ENCODE assay signal across 14 cellular contexts in genomic region chr5:135028791-135029467, GRCh38. TPM values are rescaled to one million over a fixed set of nuclear protein-coding genes. Genes with fewer than 3 reads are reported as not detected.
DNase-seq lines count a peak whose midpoint lies in the region; ATAC-seq and TF ChIP-seq lines count a peak whose summit lies in the region.
"Had no signal": no experiment of that assay in that cellular context is flagged by ENCODE, and none has a peak within 500 bp of the region (broad histone marks: within the 10 kb centered on the region; RNA-seq: fewer than 3 reads in every experiment).

No MANE protein-coding gene starts in this region.

- H4K20me1 ChIP-seq in SK-N-SH (ENCODE audit: insufficient read depth) (no peaks in the 10 kb centered on the region), hepatocyte (ENCODE audit: insufficient read depth, poor library complexity, severe bottlenecking) (peaks cover 18% of the 10 kb centered on the region)

- no peaks in the 10 kb centered on the region for H3K9me3 ChIP-seq in SK-N-SH
- no peaks in the 10 kb centered on the region for H3K9me3 ChIP-seq in hepatocyte (ENCODE audit: low read depth)
- H3K9me3 ChIP-seq: tibial nerve had no signal

- peak overlapping the region; percentile 23 for H3K27ac Mint-ChIP-seq in T-helper 2 cell treated with Interferon-gamma antibody and Interleukin-4, amounts not matched to agents 5 μg/mL and 100 μg/mL, for 36 hours
- H3K27ac Mint-ChIP-seq in neural crest cell (ENCODE audit: unreplicated experiment) = no peak overlapping the region

- no peak overlapping the region for H3K9ac ChIP-seq in SK-N-SH

- no peaks in the 10 kb centered on the region for H3F3A ChIP-seq in SK-N-SH (replicated peaks; ENCODE audit: insufficient read depth)

- no peak for ATAC-seq in SK-N-SH treated with all-trans-retinoic acid at 6 μM for 48 hours
- no peak for ATAC-seq in GM18909 (IDR thresholded peaks at IDR 0.05; ENCODE audit: poor library complexity, unreplicated experiment)
- no peak for ATAC-seq in GM21576 (IDR thresholded peaks at IDR 0.05; ENCODE audit: unreplicated experiment)

- no peak overlapping the region for H3K4me2 ChIP-seq in SK-N-SH
- H3K4me2 ChIP-seq in hepatocyte = peak overlapping the region; percentile 84
- H3K4me2 ChIP-seq: PC-9 had no signal

- H3K4me3 ChIP-seq in SK-N-SH (ENCODE audit: low read depth in 2 of 2, low read length in 1 of 2) (no peak overlapping the region), hepatocyte (no peak overlapping the region)
- H3K4me3 ChIP-seq: PC-9, tibial nerve had no signal

- H3K79me2 ChIP-seq in SK-N-SH (ENCODE audit: insufficient read depth) = no peaks in the 10 kb centered on the region
- H3K79me2 ChIP-seq in hepatocyte = peaks cover 88% of the 10 kb centered on the region

- DNase-seq in SK-N-SH (peak; percentile 65), hepatocyte (ENCODE audit: low spot score) (no peak), neural crest cell (ENCODE audit: low read depth, low spot score) (no peak), SHP77 (lab: John Stamatoyannopoulos, UW) (no peak)
- no peak for DNase-seq in T-helper 2 cell treated with Interferon-gamma antibody and Interleukin-4, amounts not matched to agents 5 μg/mL and 100 μg/mL, for 36 hours (ENCODE audit: low spot score)
- DNase-seq: hypothalamus, NCI-H2227 treated with DMSO at 0.1 percent for 48 hours, PC-9, T-helper 9 cell had no signal

- peaks cover 4% of the 10 kb centered on the region for H3K9me3 Mint-ChIP-seq in T-helper 2 cell treated with Interferon-gamma antibody and Interleukin-4, amounts not matched to agents 5 μg/mL and 100 μg/mL, for 36 hours
- no peaks in the 10 kb centered on the region for H3K9me3 Mint-ChIP-seq in neural crest cell

- peaks cover 0 to 11% of the 10 kb centered on the region in 2 experiments; a peak in 1 of 4 replicates for H3K4me1 ChIP-seq in SK-N-SH (ENCODE audit: control insufficient read depth in 1 of 2, insufficient read depth in 2 of 2, low read depth in 1 of 2, low read length in 1 of 2)
- peaks cover 16% of the 10 kb centered on the region for H3K4me1 ChIP-seq in hepatocyte (ENCODE audit: insufficient read depth)

- H2AFZ ChIP-seq in SK-N-SH (ENCODE audit: low read depth) = no peak overlapping the region
- H2AFZ ChIP-seq in hepatocyte = no peak overlapping the region
- H2AFZ ChIP-seq: PC-9 had no signal

- H3K27me3 ChIP-seq in SK-N-SH (ENCODE audit: insufficient read depth) = peaks cover 73% of the 10 kb centered on the region
- peaks cover 47% of the 10 kb centered on the region for H3K27me3 ChIP-seq in hepatocyte

- no peak overlapping the region for H3K27ac ChIP-seq in SK-N-SH (ENCODE audit: low read depth in 2 of 2, low read length in 1 of 2)
- H3K27ac ChIP-seq in hepatocyte = peak overlapping the region; percentile 97
- H3K27ac ChIP-seq: 22Rv1, PC-9, tibial nerve had no signal

- H3K27me3 Mint-ChIP-seq in T-helper 2 cell treated with Interferon-gamma antibody and Interleukin-4, amounts not matched to agents 5 μg/mL and 100 μg/mL, for 36 hours (ENCODE audit: low read depth) = peaks cover 65% of the 10 kb centered on the region
- H3K27me3 Mint-ChIP-seq in neural crest cell (ENCODE audit: low read depth) = peaks cover 96% of the 10 kb centered on the region

- TF ChIP-seq RAD21 in SK-N-SH (IDR thresholded peaks at IDR 0.05; ENCODE audit: low read length) = no peak

- TF ChIP-seq CTCF in SK-N-SH (IDR thresholded peaks at IDR 0.05) (no peak), hepatocyte (IDR thresholded peaks at IDR 0.05; ENCODE audit: poor library complexity) (no peak), neural crest cell (conservative IDR thresholded peaks at IDR 0.05) (no peak)

- no peaks in the 10 kb centered on the region for H3K36me3 ChIP-seq in SK-N-SH (replicated peaks in 1 of 2; ENCODE audit: control insufficient read depth in 1 of 2, insufficient read depth in 2 of 2, low read length in 1 of 2)
- H3K36me3 ChIP-seq in hepatocyte (replicated peaks; ENCODE audit: insufficient read depth, low read depth) = no peaks in the 10 kb centered on the region
- H3K36me3 ChIP-seq: tibial nerve had no signal

- TF ChIP-seq EP300 in SK-N-SH (IDR thresholded peaks at IDR 0.05; ENCODE audit: borderline replicate concordance in 1 of 2, low read depth in 1 of 2, low read length in 1 of 2) = no peak

- 20% methylated on average over 24 of the region's 62 CpGs for WGBS in SK-N-SH (ENCODE audit: low lambda C conversion rate)
- WGBS in hepatocyte (ENCODE audit: low lambda C conversion rate, missing lambda C conversion rate) = 42% methylated on average over 37 of the region's 62 CpGs

- H3K36me3 Mint-ChIP-seq in T-helper 2 cell treated with Interferon-gamma antibody and Interleukin-4, amounts not matched to agents 5 μg/mL and 100 μg/mL, for 36 hours (ENCODE audit: low read depth) = no peaks in the 10 kb centered on the region
- H3K36me3 Mint-ChIP-seq in neural crest cell (ENCODE audit: low read depth) = peaks cover 2% of the 10 kb centered on the region

- peaks cover 26% of the 10 kb centered on the region for H3K4me1 Mint-ChIP-seq in T-helper 2 cell treated with Interferon-gamma antibody and Interleukin-4, amounts not matched to agents 5 μg/mL and 100 μg/mL, for 36 hours (ENCODE audit: low read depth)
- peaks cover 11% of the 10 kb centered on the region for H3K4me1 Mint-ChIP-seq in neural crest cell

- no peak overlapping the region for H3K4me3 Mint-ChIP-seq in T-helper 2 cell treated with Interferon-gamma antibody and Interleukin-4, amounts not matched to agents 5 μg/mL and 100 μg/mL, for 36 hours
- peak overlapping the region; percentile 24 for H3K4me3 Mint-ChIP-seq in neural crest cell

- POLR2A ChIA-PET in SK-N-SH (lab: Yijun Ruan, JAX) = no interaction called here

- no peaks in the 10 kb centered on the region for H3K9me2 ChIP-seq in SK-N-SH
- no peaks in the 10 kb centered on the region for H3K9me2 ChIP-seq in hepatocyte (replicated peaks; ENCODE audit: insufficient read depth)

- CTCF ChIA-PET in SK-N-SH (lab: Yijun Ruan, JAX) = interaction anchor here (0.6 to 1.0 kb wide), 2 partner anchors 162 to 303 kb away, joined by 3 read pairs; no protein-coding TSS in a partner anchor

TF ChIP-seq in SK-N-SH, 30 proteins besides CTCF, POLR2A, EP300 and RAD21:
- TF ChIP-seq ZBTB33 (IDR thresholded peaks at IDR 0.05; ENCODE audit: borderline replicate concordance, low read depth) (no peak), USF2 (IDR thresholded peaks at IDR 0.05; ENCODE audit: borderline replicate concordance, low read depth, low read length) (no peak), EZH2phosphoT487 (IDR thresholded peaks at IDR 0.05; ENCODE audit: borderline replicate concordance, low read depth) (peak; percentile 47)

TF ChIP-seq in SK-N-SH treated with all-trans-retinoic acid at 6 μM for 48 hours, 23 proteins besides CTCF, POLR2A, EP300 and RAD21 (continues in another document):
- TF ChIP-seq RARB (CRISPR knock-in tag; IDR thresholded peaks at IDR 0.05) (no peak), PPARA (CRISPR knock-in tag; IDR thresholded peaks at IDR 0.05; ENCODE audit: borderline replicate concordance) (no peak), BACH2 (CRISPR knock-in tag; IDR thresholded peaks at IDR 0.05; ENCODE audit: borderline replicate concordance) (no peak), ARNTL (CRISPR knock-in tag; IDR thresholded peaks at IDR 0.05; ENCODE audit: borderline replicate concordance, low read depth) (no peak), TSHZ2 (CRISPR knock-in tag; IDR thresholded peaks at IDR 0.05) (no peak), ZNF70 (CRISPR knock-in tag; IDR thresholded peaks at IDR 0.05) (no peak), ZC3H10 (CRISPR knock-in tag; IDR thresholded peaks at IDR 0.05) (no peak), ESRRG (CRISPR knock-in tag; IDR thresholded peaks at IDR 0.05) (no peak), ZNF8 (CRISPR knock-in tag; IDR thresholded peaks at IDR 0.05) (no peak), OSR1 (CRISPR knock-in tag; IDR thresholded peaks at IDR 0.05) (no peak)
- TF ChIP-seq, protein P1, sequence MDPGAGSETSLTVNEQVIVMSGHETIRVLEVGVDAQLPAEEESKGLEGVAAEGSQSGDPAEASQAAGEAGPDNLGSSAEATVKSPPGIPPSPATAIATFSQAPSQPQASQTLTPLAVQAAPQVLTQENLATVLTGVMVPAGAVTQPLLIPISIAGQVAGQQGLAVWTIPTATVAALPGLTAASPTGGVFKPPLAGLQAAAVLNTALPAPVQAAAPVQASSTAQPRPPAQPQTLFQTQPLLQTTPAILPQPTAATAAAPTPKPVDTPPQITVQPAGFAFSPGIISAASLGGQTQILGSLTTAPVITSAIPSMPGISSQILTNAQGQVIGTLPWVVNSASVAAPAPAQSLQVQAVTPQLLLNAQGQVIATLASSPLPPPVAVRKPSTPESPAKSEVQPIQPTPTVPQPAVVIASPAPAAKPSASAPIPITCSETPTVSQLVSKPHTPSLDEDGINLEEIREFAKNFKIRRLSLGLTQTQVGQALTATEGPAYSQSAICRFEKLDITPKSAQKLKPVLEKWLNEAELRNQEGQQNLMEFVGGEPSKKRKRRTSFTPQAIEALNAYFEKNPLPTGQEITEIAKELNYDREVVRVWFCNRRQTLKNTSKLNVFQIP (CRISPR knock-in tag; IDR thresholded peaks at IDR 0.05; ENCODE audit: borderline replicate concordance, low read depth) = no peak

RNA-seq across cellular contexts. Expression of gene PITX1, which starts 5.1 kb away (rescaled TPM):
- polyA plus RNA-seq in SK-N-SH (2012; rRNA removed) (not detected in 2 replicates), hepatocyte (141 and 156 TPM in 2 replicates)
- polyA plus RNA-seq in SK-N-SH (2012; cell fraction: cytosol; rRNA removed) = 0.13 TPM in 1 of 2 replicates, not detected in the other
- not detected in 2 replicates for polyA plus RNA-seq in SK-N-SH (2012; cell fraction: nucleus; rRNA removed)
- total RNA-seq in hepatocyte (62.9 and 64.9 TPM in 2 replicates), neural crest cell (not detected in 2 replicates)

Comparison
In these comparisons a context has a peak if more than half of its experiments do, and no peak if none do; other contexts are left out.
1. RNA of gene PITX1, which starts 5.1 kb away (total RNA-seq): 62.9 to 64.9 TPM in hepatocyte; not detected in neural crest cell; every median in the first group is over 10 times any median in the second.